Comparison of ENCODE assay signal across 21 cellular contexts in genomic region chr11:126328001-126328390, GRCh38. TPM values are rescaled to one million over a fixed set of nuclear protein-coding genes. Genes with fewer than 3 reads are reported as not detected.
DNase-seq lines count a peak whose midpoint lies in the region; ATAC-seq, FAIRE-seq and TF ChIP-seq lines count a peak whose summit lies in the region.
"Had no signal": no experiment of that assay in that cellular context is flagged by ENCODE, and none has a peak within 500 bp of the region (broad histone marks: within the 10 kb centered on the region; RNA-seq: fewer than 3 reads in every experiment).

No MANE protein-coding gene starts in this region.

- BruUV-seq in HepG2 (replicated peaks; lab: Mats Ljungman, UMichigan): no TSS peak

- in situ Hi-C loops in HepG2 (cut with HindIII; ENCODE audit: extremely low pct_ligation_motif_present, low pct_unique_long_range_greater_than_20kb): no loop called here

- H3K4me2 ChIP-seq in HepG2 (ENCODE audit: low read depth, low read length): no peak overlapping the region

- no peak overlapping the region for H3K27ac ChIP-seq in HepG2 (ENCODE audit: extremely low read length, insufficient read depth, low read length)
- H3K27ac ChIP-seq: cardiac muscle cell had no signal

- no peaks in the 10 kb centered on the region for H3K9me3 Mint-ChIP-seq in activated CD4-positive, alpha-beta T cell treated with anti-CD3 and anti-CD28 coated beads, Interleukin-2, amount 10 ng/mL, durations not matched to agents 24 days and 14 days
- H3K9me3 Mint-ChIP-seq in activated CD4-positive, alpha-beta T cell treated with anti-CD3 and anti-CD28 coated beads for 36 hours (ENCODE audit: low read depth): no peaks in the 10 kb centered on the region
- H3K9me3 Mint-ChIP-seq in WTC11: no peaks in the 10 kb centered on the region
- H3K9me3 Mint-ChIP-seq in stimulated activated effector memory CD8-positive, alpha-beta T cell treated with anti-CD3 and anti-CD28 coated beads, Interleukin-12 subunit alpha, Interleukin-12 subunit beta, amount 100 ng/mL, for 72 hours: no peaks in the 10 kb centered on the region

- CTCF ChIA-PET in activated CD4-positive, alpha-beta T cell treated with anti-CD3 and anti-CD28 coated beads for 36 hours (lab: Charles Lee): no interaction called here
- CTCF ChIA-PET in WTC11 (lab: Charles Lee): interaction anchor here (0.9 to 1.4 kb wide), 5 partner anchors 9 to 153 kb away, joined by 3 read pairs; no protein-coding TSS in a partner anchor
- CTCF ChIA-PET in HepG2 (lab: Yijun Ruan, JAX; ENCODE audit: low intra/inter-chr PET ratio, low total read pairs): no interaction called here

- peaks cover 5% of the 10 kb centered on the region for H3K4me1 Mint-ChIP-seq in activated CD4-positive, alpha-beta T cell treated with anti-CD3 and anti-CD28 coated beads, Interleukin-2, amount 10 ng/mL, durations not matched to agents 24 days and 14 days
- H3K4me1 Mint-ChIP-seq in activated CD4-positive, alpha-beta T cell treated with anti-CD3 and anti-CD28 coated beads for 36 hours: peaks cover 8% of the 10 kb centered on the region
- H3K4me1 Mint-ChIP-seq in WTC11: peaks cover 15% of the 10 kb centered on the region
- H3K4me1 Mint-ChIP-seq in stimulated activated effector memory CD8-positive, alpha-beta T cell treated with anti-CD3 and anti-CD28 coated beads, Interleukin-12 subunit alpha, Interleukin-12 subunit beta, amount 100 ng/mL, for 72 hours: peaks cover 45% of the 10 kb centered on the region

- no peak for TF ChIP-seq RAD21 in HepG2 (CRISPR knock-in tag; IDR thresholded peaks at IDR 0.05)

- H3K4me1 ChIP-seq in HepG2 (ENCODE audit: insufficient read depth, low read length): peaks cover 11% of the 10 kb centered on the region

- peaks cover 6% of the 10 kb centered on the region for H3K36me3 Mint-ChIP-seq in activated CD4-positive, alpha-beta T cell treated with anti-CD3 and anti-CD28 coated beads, Interleukin-2, amount 10 ng/mL, durations not matched to agents 24 days and 14 days (ENCODE audit: low read depth)
- H3K36me3 Mint-ChIP-seq in activated CD4-positive, alpha-beta T cell treated with anti-CD3 and anti-CD28 coated beads for 36 hours (ENCODE audit: low read depth): peaks cover 4% of the 10 kb centered on the region
- peaks cover 10% of the 10 kb centered on the region; the same call in 1 of the 2 replicates for H3K36me3 Mint-ChIP-seq in WTC11
- peaks cover 42% of the 10 kb centered on the region for H3K36me3 Mint-ChIP-seq in stimulated activated effector memory CD8-positive, alpha-beta T cell treated with anti-CD3 and anti-CD28 coated beads, Interleukin-12 subunit alpha, Interleukin-12 subunit beta, amount 100 ng/mL, for 72 hours

- H3K4me3 ChIP-seq in HepG2 (replicated peaks in 1 of 3; ENCODE audit: insufficient read depth in 1 of 3, low read depth in 2 of 3, low read length in 3 of 3): no peak overlapping the region
- H3K4me3 ChIP-seq: cardiac muscle cell, vagina had no signal

- no peak for ATAC-seq in activated CD4-positive, alpha-beta T cell treated with anti-CD3 and anti-CD28 coated beads for 36 hours
- ATAC-seq in WTC11 (no peak), HepG2 (peak; percentile 20; the same call in 2 of the 3 replicates), GM18861 (IDR thresholded peaks at IDR 0.05; ENCODE audit: unreplicated experiment) (no peak), GM21786 (IDR thresholded peaks at IDR 0.05; ENCODE audit: unreplicated experiment) (no peak), HG03039 (IDR thresholded peaks at IDR 0.05; ENCODE audit: unreplicated experiment) (no peak)
- no peak for ATAC-seq in stimulated activated effector memory CD8-positive, alpha-beta T cell treated with anti-CD3 and anti-CD28 coated beads, Interleukin-12 subunit alpha, Interleukin-12 subunit beta, amount 100 ng/mL, for 72 hours

- no peak for TF ChIP-seq CTCF in WTC11 (IDR thresholded peaks at IDR 0.05)
- TF ChIP-seq CTCF in HepG2 (CRISPR knock-in tag; IDR thresholded peaks at IDR 0.05): no peak

- POLR2A ChIA-PET in activated CD4-positive, alpha-beta T cell treated with anti-CD3 and anti-CD28 coated beads for 36 hours (lab: Charles Lee): no interaction called here
- POLR2A ChIA-PET in WTC11 (lab: Charles Lee): no interaction called here
- POLR2A ChIA-PET in HepG2 (lab: Yijun Ruan, JAX): interaction anchor here (0.6 kb wide), 1 partner anchor 29 kb away, joined by 3 read pairs; no protein-coding TSS in a partner anchor

- peaks cover 4 to 8% of the 10 kb centered on the region in 2 experiments; a peak in 3 of 5 replicates for H3K36me3 ChIP-seq in HepG2 (replicated peaks in 1 of 2; ENCODE audit: control insufficient read depth in 1 of 2, insufficient read depth in 2 of 2, low read length in 2 of 2)
- H3K36me3 ChIP-seq: BE2C, cardiac muscle cell, vagina had no signal

- no peak overlapping the region for H3K9ac ChIP-seq in HepG2 (ENCODE audit: insufficient read depth, low read depth, low read length)

- no peaks in the 10 kb centered on the region for H4K20me1 ChIP-seq in HepG2 (ENCODE audit: insufficient read depth, low read length)

- H3K9me3 ChIP-seq in HepG2 (ENCODE audit: low read length): no peaks in the 10 kb centered on the region
- H3K9me3 ChIP-seq: BE2C, vagina had no signal

- intact Hi-C loops in activated CD4-positive, alpha-beta T cell treated with anti-CD3 and anti-CD28 coated beads, Interleukin-2, amount 10 ng/mL, durations not matched to agents 24 days and 14 days (cut with micrococcal nuclease): no loop called here
- intact Hi-C loops in activated CD4-positive, alpha-beta T cell treated with anti-CD3 and anti-CD28 coated beads for 36 hours (cut with DNase I, micrococcal nuclease): no loop called here
- intact Hi-C loops in HepG2 (cut with micrococcal nuclease; ENCODE audit: unreplicated experiment): no loop called here

- no peak for FAIRE-seq in HepG2 (lab: Jason Lieb, UNC)
- FAIRE-seq: G401.6 had no signal

- TF ChIP-seq POLR2A in HepG2 (IDR thresholded peaks at IDR 0.05; ENCODE audit: insufficient read depth in 1 of 2, low read depth in 2 of 2, low read length in 2 of 2): no peak

- no peaks in the 10 kb centered on the region for H3K27me3 ChIP-seq in HepG2 (ENCODE audit: control insufficient read depth in 1 of 2, insufficient read depth in 2 of 2, low read length in 2 of 2)
- H3K27me3 ChIP-seq: BE2C, cardiac muscle cell, vagina had no signal

- no peak overlapping the region for H3K4me3 Mint-ChIP-seq in activated CD4-positive, alpha-beta T cell treated with anti-CD3 and anti-CD28 coated beads, Interleukin-2, amount 10 ng/mL, durations not matched to agents 24 days and 14 days
- H3K4me3 Mint-ChIP-seq in activated CD4-positive, alpha-beta T cell treated with anti-CD3 and anti-CD28 coated beads for 36 hours: no peak overlapping the region
- no peak overlapping the region for H3K4me3 Mint-ChIP-seq in WTC11
- H3K4me3 Mint-ChIP-seq in stimulated activated effector memory CD8-positive, alpha-beta T cell treated with anti-CD3 and anti-CD28 coated beads, Interleukin-12 subunit alpha, Interleukin-12 subunit beta, amount 100 ng/mL, for 72 hours: no peak overlapping the region

- WGBS in HepG2 (ENCODE audit: low lambda C conversion rate): 94% methylated on average over 20 of the region's 20 CpGs

- H2AFZ ChIP-seq in HepG2 (ENCODE audit: low read length): no peak overlapping the region

- H3K27ac Mint-ChIP-seq in activated CD4-positive, alpha-beta T cell treated with anti-CD3 and anti-CD28 coated beads, Interleukin-2, amount 10 ng/mL, durations not matched to agents 24 days and 14 days: peak overlapping the region; percentile 36
- no peak overlapping the region for H3K27ac Mint-ChIP-seq in activated CD4-positive, alpha-beta T cell treated with anti-CD3 and anti-CD28 coated beads for 36 hours
- H3K27ac Mint-ChIP-seq in WTC11: peak overlapping the region; percentile 24
- peak overlapping the region; percentile 90 for H3K27ac Mint-ChIP-seq in stimulated activated effector memory CD8-positive, alpha-beta T cell treated with anti-CD3 and anti-CD28 coated beads, Interleukin-12 subunit alpha, Interleukin-12 subunit beta, amount 100 ng/mL, for 72 hours

- DNase-seq in activated CD4-positive, alpha-beta T cell treated with anti-CD3 and anti-CD28 coated beads, Interleukin-2, amount 10 ng/mL, durations not matched to agents 24 days and 14 days: no peak
- DNase-seq in activated CD4-positive, alpha-beta T cell treated with anti-CD3 and anti-CD28 coated beads for 36 hours: no peak
- DNase-seq in WTC11 (ENCODE audit: low spot score): no peak
- no peak for DNase-seq in HepG2 (ENCODE audit: low spot score)
- DNase-seq in stimulated activated effector memory CD8-positive, alpha-beta T cell treated with anti-CD3 and anti-CD28 coated beads, Interleukin-12 subunit alpha, Interleukin-12 subunit beta, amount 100 ng/mL, for 72 hours (ENCODE audit: low spot score in 2 of 2): no peak
- DNase-seq: activated CD8-positive, alpha-beta memory T cell treated with anti-CD3 and anti-CD28 coated beads, Interleukin-2, amount 50 U/mL, for 4 hours; activated gamma-delta T cell; amniotic stem cell; BE2C; DMS 273 treated with DMSO at 0.1 percent for 48 hours; MM.1S; NCI-H1436 treated with DMSO at 0.1 percent for 48 hours; NCI-H524 treated with DMSO at 0.1 percent for 48 hours; retina; stimulated activated CD8-positive, alpha-beta memory T cell treated with anti-CD3 and anti-CD28 coated beads, Interleukin-4, amount 100 ng/mL, for 48 hours had no signal

- H3K79me2 ChIP-seq in HepG2 (ENCODE audit: insufficient read depth, low read length): no peaks in the 10 kb centered on the region

- TF ChIP-seq EP300 in HepG2 (IDR thresholded peaks at IDR 0.05; ENCODE audit: low read depth in 2 of 2, low read length in 2 of 2) (no peak), HepG2 (CRISPR knock-in tag; IDR thresholded peaks at IDR 0.05; ENCODE audit: borderline replicate concordance) (no peak)

- no peaks in the 10 kb centered on the region for H3K27me3 Mint-ChIP-seq in activated CD4-positive, alpha-beta T cell treated with anti-CD3 and anti-CD28 coated beads, Interleukin-2, amount 10 ng/mL, durations not matched to agents 24 days and 14 days
- H3K27me3 Mint-ChIP-seq in activated CD4-positive, alpha-beta T cell treated with anti-CD3 and anti-CD28 coated beads for 36 hours: no peaks in the 10 kb centered on the region
- no peaks in the 10 kb centered on the region for H3K27me3 Mint-ChIP-seq in WTC11 (ENCODE audit: low read depth)

RNA-seq across cellular contexts. Expression of gene DCPS, which starts 24.1 kb away (rescaled TPM):
- total RNA-seq in activated CD4-positive, alpha-beta T cell treated with anti-CD3 and anti-CD28 coated beads, Interleukin-2, amount 10 ng/mL, durations not matched to agents 24 days and 14 days: 36.0 and 40.2 TPM in 2 replicates
- 10 to 100 TPM; 29.7 to 39.3 TPM for total RNA-seq in activated CD4-positive, alpha-beta T cell treated with anti-CD3 and anti-CD28 coated beads for 36 hours
- total RNA-seq in WTC11 (2021) (26.2 to 30.9 TPM (median 29.4 TPM) in 3 replicates), HepG2 (2016; rRNA removed; fragmentation: Illumina TruSeq; extraction: Trizol) (21.9 and 24.1 TPM in 2 replicates)
- 4.3 and 4.6 TPM in 2 replicates for total RNA-seq in HepG2 (2016; cell fraction: cytosol; rRNA removed; fragmentation: Illumina TruSeq; extraction: Trizol; ENCODE audit: low read depth)
- total RNA-seq in HepG2 (2016; cell fraction: insoluble cytoplasmic fraction; rRNA removed; fragmentation: Illumina TruSeq; extraction: Trizol): 20.7 and 23.2 TPM in 2 replicates
- total RNA-seq in HepG2 (2016; cell fraction: membrane; rRNA removed; fragmentation: Illumina TruSeq; extraction: Trizol): 6.0 and 8.2 TPM in 2 replicates
- total RNA-seq in HepG2 (2016; cell fraction: nucleus; rRNA removed; fragmentation: Illumina TruSeq; extraction: Trizol): 10.8 and 11.7 TPM in 2 replicates
- polyA plus RNA-seq in HepG2 (2011; rRNA removed): 20.7 and 22.5 TPM in 2 replicates
- 25.0 and 33.9 TPM in 2 replicates for polyA plus RNA-seq in HepG2 (2011; cell fraction: cytosol; rRNA removed)
- polyA plus RNA-seq in HepG2 (2011; cell fraction: nucleus; rRNA removed): 11.1 and 11.9 TPM in 2 replicates
- 12.9 and 13.5 TPM in 2 replicates for polyA plus RNA-seq in HepG2 (2012)
- 4.1 and 4.3 TPM in 2 replicates for polyA plus RNA-seq in HepG2 (2016; cell fraction: cytosol; fragmentation: Illumina TruSeq; extraction: Trizol; ENCODE audit: low read depth)
- 29.3 and 35.5 TPM in 2 replicates for polyA plus RNA-seq in HepG2 (2016; cell fraction: insoluble cytoplasmic fraction; fragmentation: Illumina TruSeq; extraction: Trizol; ENCODE audit: low read depth)
- 5.8 and 6.4 TPM in 2 replicates for polyA plus RNA-seq in HepG2 (2016; cell fraction: membrane; fragmentation: Illumina TruSeq; extraction: Trizol; ENCODE audit: low read depth)
- 15.1 and 15.2 TPM in 2 replicates for polyA plus RNA-seq in HepG2 (2016; cell fraction: nucleus; fragmentation: Illumina TruSeq; extraction: Trizol; ENCODE audit: insufficient read depth, low read depth)
- 16.9 and 47.3 TPM in 2 replicates for polyA minus RNA-seq in HepG2 (2011; rRNA and poly(A)+ RNA removed; ENCODE audit: low replicate concordance)
- polyA minus RNA-seq in HepG2 (2011; cell fraction: cytosol; rRNA and poly(A)+ RNA removed): 5.5 and 10.6 TPM in 2 replicates
- polyA minus RNA-seq in HepG2 (2011; cell fraction: nucleus; rRNA and poly(A)+ RNA removed): 7.1 and 7.6 TPM in 2 replicates

RNA-seq across cellular contexts. Expression of gene ST3GAL4, which starts 27.5 kb away (rescaled TPM):
- 12.3 and 13.3 TPM in 2 replicates for total RNA-seq in activated CD4-positive, alpha-beta T cell treated with anti-CD3 and anti-CD28 coated beads, Interleukin-2, amount 10 ng/mL, durations not matched to agents 24 days and 14 days
- 1 to 10 TPM; 7.5 to 9.1 TPM for total RNA-seq in activated CD4-positive, alpha-beta T cell treated with anti-CD3 and anti-CD28 coated beads for 36 hours
- total RNA-seq in WTC11 (2021) (12.8 to 17.3 TPM (median 14.3 TPM) in 3 replicates), HepG2 (2016; rRNA removed; fragmentation: Illumina TruSeq; extraction: Trizol) (7.4 and 13.3 TPM in 2 replicates)
- total RNA-seq in HepG2 (2016; cell fraction: cytosol; rRNA removed; fragmentation: Illumina TruSeq; extraction: Trizol; ENCODE audit: low read depth): 26.0 and 28.4 TPM in 2 replicates
- total RNA-seq in HepG2 (2016; cell fraction: insoluble cytoplasmic fraction; rRNA removed; fragmentation: Illumina TruSeq; extraction: Trizol): 6.5 and 14.0 TPM in 2 replicates
- 29.9 and 31.6 TPM in 2 replicates for total RNA-seq in HepG2 (2016; cell fraction: membrane; rRNA removed; fragmentation: Illumina TruSeq; extraction: Trizol)
- total RNA-seq in HepG2 (2016; cell fraction: nucleus; rRNA removed; fragmentation: Illumina TruSeq; extraction: Trizol): 10.2 and 12.2 TPM in 2 replicates
- 9.1 and 12.5 TPM in 2 replicates for polyA plus RNA-seq in HepG2 (2011; rRNA removed)
- 8.8 and 9.2 TPM in 2 replicates for polyA plus RNA-seq in HepG2 (2011; cell fraction: cytosol; rRNA removed)
- 15.0 and 15.5 TPM in 2 replicates for polyA plus RNA-seq in HepG2 (2011; cell fraction: nucleus; rRNA removed)
- 7.8 and 8.2 TPM in 2 replicates for polyA plus RNA-seq in HepG2 (2012)
- polyA plus RNA-seq in HepG2 (2016; cell fraction: cytosol; fragmentation: Illumina TruSeq; extraction: Trizol; ENCODE audit: low read depth): 22.6 and 26.2 TPM in 2 replicates
- 7.6 and 9.2 TPM in 2 replicates for polyA plus RNA-seq in HepG2 (2016; cell fraction: insoluble cytoplasmic fraction; fragmentation: Illumina TruSeq; extraction: Trizol; ENCODE audit: low read depth)
- polyA plus RNA-seq in HepG2 (2016; cell fraction: membrane; fragmentation: Illumina TruSeq; extraction: Trizol; ENCODE audit: low read depth): 26.9 and 30.2 TPM in 2 replicates
- 24.7 and 27.7 TPM in 2 replicates for polyA plus RNA-seq in HepG2 (2016; cell fraction: nucleus; fragmentation: Illumina TruSeq; extraction: Trizol; ENCODE audit: insufficient read depth, low read depth)
- polyA minus RNA-seq in HepG2 (2011; rRNA and poly(A)+ RNA removed; ENCODE audit: low replicate concordance): 17.0 and 116 TPM in 2 replicates
- polyA minus RNA-seq in HepG2 (2011; cell fraction: cytosol; rRNA and poly(A)+ RNA removed): 3.8 and 4.3 TPM in 2 replicates
- 5.8 and 7.1 TPM in 2 replicates for polyA minus RNA-seq in HepG2 (2011; cell fraction: nucleus; rRNA and poly(A)+ RNA removed)

RNA-seq across cellular contexts. Expression of gene TIRAP, which starts 45.1 kb away (rescaled TPM):
- total RNA-seq in activated CD4-positive, alpha-beta T cell treated with anti-CD3 and anti-CD28 coated beads, Interleukin-2, amount 10 ng/mL, durations not matched to agents 24 days and 14 days: 11.4 and 12.0 TPM in 2 replicates
- total RNA-seq in activated CD4-positive, alpha-beta T cell treated with anti-CD3 and anti-CD28 coated beads for 36 hours: 1 to 10 TPM; 5.3 to 7.5 TPM
- total RNA-seq in WTC11 (2021): 5.4 to 5.9 TPM (median 5.6 TPM) in 3 replicates
- 5.4 and 6.2 TPM in 2 replicates for total RNA-seq in HepG2 (2016; rRNA removed; fragmentation: Illumina TruSeq; extraction: Trizol)
- total RNA-seq in HepG2 (2016; cell fraction: cytosol; rRNA removed; fragmentation: Illumina TruSeq; extraction: Trizol; ENCODE audit: low read depth): 1.8 and 1.9 TPM in 2 replicates
- total RNA-seq in HepG2 (2016; cell fraction: insoluble cytoplasmic fraction; rRNA removed; fragmentation: Illumina TruSeq; extraction: Trizol): 5.5 and 5.6 TPM in 2 replicates
- 4.3 TPM in 2 replicates for total RNA-seq in HepG2 (2016; cell fraction: membrane; rRNA removed; fragmentation: Illumina TruSeq; extraction: Trizol)
- total RNA-seq in HepG2 (2016; cell fraction: nucleus; rRNA removed; fragmentation: Illumina TruSeq; extraction: Trizol): 4.4 and 5.5 TPM in 2 replicates
- polyA plus RNA-seq in HepG2 (2011; rRNA removed): 5.7 and 7.0 TPM in 2 replicates
- 4.5 and 5.2 TPM in 2 replicates for polyA plus RNA-seq in HepG2 (2011; cell fraction: cytosol; rRNA removed)
- polyA plus RNA-seq in HepG2 (2011; cell fraction: nucleus; rRNA removed): 9.1 and 10.8 TPM in 2 replicates
- 4.6 and 5.5 TPM in 2 replicates for polyA plus RNA-seq in HepG2 (2012)
- polyA plus RNA-seq in HepG2 (2016; cell fraction: cytosol; fragmentation: Illumina TruSeq; extraction: Trizol; ENCODE audit: low read depth): 1.6 and 1.8 TPM in 2 replicates
- polyA plus RNA-seq in HepG2 (2016; cell fraction: insoluble cytoplasmic fraction; fragmentation: Illumina TruSeq; extraction: Trizol; ENCODE audit: low read depth): 6.8 and 8.2 TPM in 2 replicates
- 3.3 and 3.8 TPM in 2 replicates for polyA plus RNA-seq in HepG2 (2016; cell fraction: membrane; fragmentation: Illumina TruSeq; extraction: Trizol; ENCODE audit: low read depth)
- 9.4 and 9.9 TPM in 2 replicates for polyA plus RNA-seq in HepG2 (2016; cell fraction: nucleus; fragmentation: Illumina TruSeq; extraction: Trizol; ENCODE audit: insufficient read depth, low read depth)
- polyA minus RNA-seq in HepG2 (2011; rRNA and poly(A)+ RNA removed; ENCODE audit: low replicate concordance): 14.2 and 15.0 TPM in 2 replicates
- polyA minus RNA-seq in HepG2 (2011; cell fraction: cytosol; rRNA and poly(A)+ RNA removed): 6.2 and 6.8 TPM in 2 replicates
- 5.8 and 10.1 TPM in 2 replicates for polyA minus RNA-seq in HepG2 (2011; cell fraction: nucleus; rRNA and poly(A)+ RNA removed)

RNA-seq across cellular contexts. Expression of gene FOXRED1, which starts 59.0 kb away (rescaled TPM):
- total RNA-seq in activated CD4-positive, alpha-beta T cell treated with anti-CD3 and anti-CD28 coated beads, Interleukin-2, amount 10 ng/mL, durations not matched to agents 24 days and 14 days: 57.8 and 59.2 TPM in 2 replicates
- total RNA-seq in activated CD4-positive, alpha-beta T cell treated with anti-CD3 and anti-CD28 coated beads for 36 hours: 10 to 100 TPM; 39.0 to 43.7 TPM
- 59.4 to 64.4 TPM (median 61.9 TPM) in 3 replicates for total RNA-seq in WTC11 (2021)
- total RNA-seq in HepG2 (2016; rRNA removed; fragmentation: Illumina TruSeq; extraction: Trizol): 42.9 and 50.2 TPM in 2 replicates
- 13.0 and 13.3 TPM in 2 replicates for total RNA-seq in HepG2 (2016; cell fraction: cytosol; rRNA removed; fragmentation: Illumina TruSeq; extraction: Trizol; ENCODE audit: low read depth)
- 43.9 and 49.5 TPM in 2 replicates for total RNA-seq in HepG2 (2016; cell fraction: insoluble cytoplasmic fraction; rRNA removed; fragmentation: Illumina TruSeq; extraction: Trizol)
- total RNA-seq in HepG2 (2016; cell fraction: membrane; rRNA removed; fragmentation: Illumina TruSeq; extraction: Trizol): 16.4 and 18.0 TPM in 2 replicates
- total RNA-seq in HepG2 (2016; cell fraction: nucleus; rRNA removed; fragmentation: Illumina TruSeq; extraction: Trizol): 32.4 TPM in 2 replicates
- polyA plus RNA-seq in HepG2 (2011; rRNA removed): 24.7 and 29.6 TPM in 2 replicates
- polyA plus RNA-seq in HepG2 (2011; cell fraction: cytosol; rRNA removed): 24.1 and 38.8 TPM in 2 replicates
- 39.3 and 48.4 TPM in 2 replicates for polyA plus RNA-seq in HepG2 (2011; cell fraction: nucleus; rRNA removed)
- 15.5 and 27.9 TPM in 2 replicates for polyA plus RNA-seq in HepG2 (2012)
- polyA plus RNA-seq in HepG2 (2016; cell fraction: cytosol; fragmentation: Illumina TruSeq; extraction: Trizol; ENCODE audit: low read depth): 6.7 and 7.3 TPM in 2 replicates
- 49.1 and 50.0 TPM in 2 replicates for polyA plus RNA-seq in HepG2 (2016; cell fraction: insoluble cytoplasmic fraction; fragmentation: Illumina TruSeq; extraction: Trizol; ENCODE audit: low read depth)
- 8.9 and 10.8 TPM in 2 replicates for polyA plus RNA-seq in HepG2 (2016; cell fraction: membrane; fragmentation: Illumina TruSeq; extraction: Trizol; ENCODE audit: low read depth)
- polyA plus RNA-seq in HepG2 (2016; cell fraction: nucleus; fragmentation: Illumina TruSeq; extraction: Trizol; ENCODE audit: insufficient read depth, low read depth): 95.9 and 96.9 TPM in 2 replicates
- polyA minus RNA-seq in HepG2 (2011; rRNA and poly(A)+ RNA removed; ENCODE audit: low replicate concordance): 40.2 and 50.7 TPM in 2 replicates
- 9.2 and 9.8 TPM in 2 replicates for polyA minus RNA-seq in HepG2 (2011; cell fraction: cytosol; rRNA and poly(A)+ RNA removed)
- 22.1 and 23.8 TPM in 2 replicates for polyA minus RNA-seq in HepG2 (2011; cell fraction: nucleus; rRNA and poly(A)+ RNA removed)

RNA-seq across cellular contexts. Expression of gene SRPRA, which starts 59.3 kb away (rescaled TPM):
- 180 and 191 TPM in 2 replicates for total RNA-seq in activated CD4-positive, alpha-beta T cell treated with anti-CD3 and anti-CD28 coated beads, Interleukin-2, amount 10 ng/mL, durations not matched to agents 24 days and 14 days
- 100 to 1,000 TPM; 131 to 139 TPM for total RNA-seq in activated CD4-positive, alpha-beta T cell treated with anti-CD3 and anti-CD28 coated beads for 36 hours
- 59.7 to 64.7 TPM (median 62.2 TPM) in 3 replicates for total RNA-seq in WTC11 (2021)
- total RNA-seq in HepG2 (2016; rRNA removed; fragmentation: Illumina TruSeq; extraction: Trizol): 16.4 and 27.7 TPM in 2 replicates
- total RNA-seq in HepG2 (2016; cell fraction: cytosol; rRNA removed; fragmentation: Illumina TruSeq; extraction: Trizol; ENCODE audit: low read depth): 2.7 and 3.2 TPM in 2 replicates
- total RNA-seq in HepG2 (2016; cell fraction: insoluble cytoplasmic fraction; rRNA removed; fragmentation: Illumina TruSeq; extraction: Trizol): 14.6 and 27.3 TPM in 2 replicates
- total RNA-seq in HepG2 (2016; cell fraction: membrane; rRNA removed; fragmentation: Illumina TruSeq; extraction: Trizol): 8.0 and 10.6 TPM in 2 replicates
- total RNA-seq in HepG2 (2016; cell fraction: nucleus; rRNA removed; fragmentation: Illumina TruSeq; extraction: Trizol): 59.3 and 69.9 TPM in 2 replicates
- polyA plus RNA-seq in HepG2 (2011; rRNA removed): 64.6 and 67.6 TPM in 2 replicates
- polyA plus RNA-seq in HepG2 (2011; cell fraction: cytosol; rRNA removed): 67.4 and 74.4 TPM in 2 replicates
- polyA plus RNA-seq in HepG2 (2011; cell fraction: nucleus; rRNA removed): 95.0 and 97.8 TPM in 2 replicates
- 66.3 and 75.8 TPM in 2 replicates for polyA plus RNA-seq in HepG2 (2012)
- 4.3 and 4.8 TPM in 2 replicates for polyA plus RNA-seq in HepG2 (2016; cell fraction: cytosol; fragmentation: Illumina TruSeq; extraction: Trizol; ENCODE audit: low read depth)
- 27.7 and 34.9 TPM in 2 replicates for polyA plus RNA-seq in HepG2 (2016; cell fraction: insoluble cytoplasmic fraction; fragmentation: Illumina TruSeq; extraction: Trizol; ENCODE audit: low read depth)
- polyA plus RNA-seq in HepG2 (2016; cell fraction: membrane; fragmentation: Illumina TruSeq; extraction: Trizol; ENCODE audit: low read depth): 9.2 and 12.3 TPM in 2 replicates
- 133 TPM in 2 replicates for polyA plus RNA-seq in HepG2 (2016; cell fraction: nucleus; fragmentation: Illumina TruSeq; extraction: Trizol; ENCODE audit: insufficient read depth, low read depth)
- polyA minus RNA-seq in HepG2 (2011; rRNA and poly(A)+ RNA removed; ENCODE audit: low replicate concordance): 87.4 and 136 TPM in 2 replicates
- 49.7 and 49.8 TPM in 2 replicates for polyA minus RNA-seq in HepG2 (2011; cell fraction: cytosol; rRNA and poly(A)+ RNA removed)
- polyA minus RNA-seq in HepG2 (2011; cell fraction: nucleus; rRNA and poly(A)+ RNA removed): 135 and 143 TPM in 2 replicates
